ENCODE assay signal across 8 cellular contexts in the genomic region with DNA sequence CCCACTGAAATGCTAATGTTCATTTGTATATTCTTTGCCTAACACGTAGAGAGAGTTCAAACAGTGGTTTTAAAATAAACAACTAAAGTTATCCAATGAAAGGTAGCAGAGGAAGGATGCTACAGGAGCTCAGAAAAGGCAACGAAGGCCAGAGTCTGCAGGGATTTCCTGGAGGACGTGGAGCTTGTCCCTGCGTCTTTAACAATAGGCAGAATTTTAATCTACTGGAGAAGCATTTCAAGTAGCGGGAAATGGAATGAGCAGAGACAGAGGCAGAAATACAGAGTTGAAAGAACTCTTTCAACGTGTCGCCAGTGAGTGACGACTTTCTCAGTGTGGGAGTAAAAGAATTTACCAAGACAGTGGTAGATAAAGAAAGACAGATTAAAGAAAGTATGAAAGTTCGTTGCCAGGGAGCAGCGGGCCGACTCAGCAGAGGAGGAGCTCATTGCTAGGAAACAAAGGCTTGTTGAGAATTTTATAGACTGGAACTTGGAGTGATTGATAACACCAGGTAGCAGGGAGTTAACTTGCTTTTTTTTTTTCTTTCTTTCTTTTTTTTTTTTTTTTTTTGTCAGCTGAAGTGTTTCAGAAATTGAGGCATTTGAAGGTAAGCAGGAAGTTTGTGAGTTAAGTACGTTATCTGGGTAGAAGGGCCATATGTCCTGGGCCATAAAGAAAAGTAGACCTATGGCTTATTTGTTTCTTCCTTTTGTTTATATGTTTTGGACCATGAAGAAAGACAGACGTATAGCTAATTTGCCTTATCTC. TPM values are rescaled to one million over a fixed set of nuclear protein-coding genes. Genes with fewer than 3 reads are reported as not detected.
DNase-seq lines count a peak whose midpoint lies in the region; ATAC-seq and TF ChIP-seq lines count a peak whose summit lies in the region.

No MANE protein-coding gene starts in this region.

- TF ChIP-seq CTCF in BE2C (IDR thresholded peaks at IDR 0.05; ENCODE audit: low read depth, low read length) (no peak), OCI-LY7 (conservative IDR thresholded peaks at IDR 0.05; ENCODE audit: low read length) (no peak), left ventricle myocardium inferior (IDR thresholded peaks at IDR 0.05; ENCODE audit: borderline replicate concordance) (no peak), prostate gland (IDR thresholded peaks at IDR 0.05) (no peak)

- peak overlapping the region; percentile 99 for H3K4me3 Mint-ChIP-seq in activated naive CD8-positive, alpha-beta T cell treated with anti-CD3 and anti-CD28 coated beads, Interleukin-2, amount 50 U/mL, for 24 hours

- peak overlapping the region; percentile 92 for H3K27ac Mint-ChIP-seq in activated naive CD8-positive, alpha-beta T cell treated with anti-CD3 and anti-CD28 coated beads, Interleukin-2, amount 50 U/mL, for 24 hours

- peak overlapping the region; percentile 89 for H3K4me2 ChIP-seq in OCI-LY7 (ENCODE audit: low read length)

- peaks cover 36% of the 10 kb centered on the region for H3K4me1 Mint-ChIP-seq in activated naive CD8-positive, alpha-beta T cell treated with anti-CD3 and anti-CD28 coated beads, Interleukin-2, amount 50 U/mL, for 24 hours

- no peaks in the 10 kb centered on the region for H3K36me3 ChIP-seq in BE2C
- no peaks in the 10 kb centered on the region for H3K36me3 ChIP-seq in OCI-LY7 (ENCODE audit: insufficient read depth, low read length)
- H3K36me3 ChIP-seq in left ventricle myocardium inferior = no peaks in the 10 kb centered on the region
- no peaks in the 10 kb centered on the region for H3K36me3 ChIP-seq in prostate gland

- WGBS in prostate gland = 3% methylated on average over 13 of the region's 13 CpGs

- no TSS peak for BruUV-seq in OCI-LY7 (replicated peaks; lab: Mats Ljungman, UMichigan)

- no peaks in the 10 kb centered on the region for H3K9me3 Mint-ChIP-seq in activated naive CD8-positive, alpha-beta T cell treated with anti-CD3 and anti-CD28 coated beads, Interleukin-2, amount 50 U/mL, for 24 hours

- peaks cover 17% of the 10 kb centered on the region for H3K79me2 ChIP-seq in OCI-LY7 (ENCODE audit: insufficient read depth, low read depth, low read length)

- H3K4me3 ChIP-seq in BE2C (ENCODE audit: low read depth, low read length) (peak overlapping the region; percentile 87), OCI-LY7 (ENCODE audit: low read depth, low read length, poor library complexity, severe bottlenecking) (peak overlapping the region; percentile 91), left ventricle myocardium inferior (peak overlapping the region; percentile 85), prostate gland (peak overlapping the region; percentile 72 to 86)

- H3K9me3 ChIP-seq in BE2C (no peaks in the 10 kb centered on the region), OCI-LY7 (ENCODE audit: low read length) (no peaks in the 10 kb centered on the region), left ventricle myocardium inferior (replicated peaks) (no peaks in the 10 kb centered on the region), prostate gland (no peaks in the 10 kb centered on the region)

- peak overlapping the region; percentile 100 for H2AFZ ChIP-seq in OCI-LY7 (ENCODE audit: low read length)

- ATAC-seq in GM18909 (IDR thresholded peaks at IDR 0.05; ENCODE audit: poor library complexity, unreplicated experiment) (peak; percentile 25), HG03175 (IDR thresholded peaks at IDR 0.05; ENCODE audit: unreplicated experiment) (peak; percentile 27)
- peak; percentile 38 for ATAC-seq in activated naive CD8-positive, alpha-beta T cell treated with anti-CD3 and anti-CD28 coated beads, Interleukin-2, amount 50 U/mL, for 24 hours

- no peaks in the 10 kb centered on the region for H3K27me3 Mint-ChIP-seq in activated naive CD8-positive, alpha-beta T cell treated with anti-CD3 and anti-CD28 coated beads, Interleukin-2, amount 50 U/mL, for 24 hours

- CTCF ChIA-PET in OCI-LY7 (lab: Charles Lee; ENCODE audit: unreplicated experiment) = interaction anchor here (0.6 kb wide), 1 partner anchor 129 kb away, joined by 15 read pairs; no protein-coding TSS in a partner anchor

- no peaks in the 10 kb centered on the region for H3K9me2 ChIP-seq in OCI-LY7 (ENCODE audit: insufficient read depth, low read length)

- H3K4me1 ChIP-seq in BE2C (peaks cover 12% of the 10 kb centered on the region; the same call in 1 of the 2 replicates), OCI-LY7 (ENCODE audit: insufficient read depth, low read length, poor library complexity, severe bottlenecking) (peaks cover 16% of the 10 kb centered on the region), left ventricle myocardium inferior (peaks cover 46% of the 10 kb centered on the region), prostate gland (replicated peaks) (peaks cover 7% of the 10 kb centered on the region)

- DNase-seq in BE2C = peak; percentile 15
- DNase-seq in OCI-LY7 (ENCODE audit: low spot score) = peak; percentile 12
- peak; percentile 27 for DNase-seq in activated naive CD8-positive, alpha-beta T cell treated with anti-CD3 and anti-CD28 coated beads, Interleukin-2, amount 50 U/mL, for 24 hours
- DNase-seq in left ventricle myocardium inferior = no peak
- DNase-seq in prostate gland (ENCODE audit: low spot score) = peak; percentile 19
- DNase-seq in GM19238 (ENCODE audit: insufficient read length, low spot score) = no peak

- TF ChIP-seq POLR2A in prostate gland (IDR thresholded peaks at IDR 0.05) = no peak

- H3K27me3 ChIP-seq in BE2C (no peaks in the 10 kb centered on the region), left ventricle myocardium inferior (ENCODE audit: low read depth) (no peaks in the 10 kb centered on the region), prostate gland (replicated peaks; ENCODE audit: insufficient read depth) (no peaks in the 10 kb centered on the region)

- POLR2A ChIA-PET in OCI-LY7 (lab: Charles Lee) = interaction anchor here (0.6 to 1.6 kb wide), 16 partner anchors 8 to 794 kb away, joined by 3 to 9 read pairs (median 4); no protein-coding TSS in a partner anchor

- no peaks in the 10 kb centered on the region for H4K20me1 ChIP-seq in OCI-LY7 (ENCODE audit: insufficient read depth, low read length)

- H3K27ac ChIP-seq in OCI-LY7 (ENCODE audit: low read depth, low read length, poor library complexity, severe bottlenecking) (no peak overlapping the region), left ventricle myocardium inferior (replicated peaks) (peak overlapping the region; percentile 85), prostate gland (peak overlapping the region; percentile 54 to 68)

- intact Hi-C loops in OCI-LY7 (cut with micrococcal nuclease; ENCODE audit: unreplicated experiment) (no loop called here), left ventricle myocardium inferior (cut with micrococcal nuclease) (no loop called here), prostate gland (cut with DNase I) (no loop called here)

- H3K36me3 Mint-ChIP-seq in activated naive CD8-positive, alpha-beta T cell treated with anti-CD3 and anti-CD28 coated beads, Interleukin-2, amount 50 U/mL, for 24 hours (ENCODE audit: low read depth) = no peaks in the 10 kb centered on the region

RNA-seq across cellular contexts. Expression of gene NBAS, which starts 0.6 kb away (rescaled TPM):
- polyA plus RNA-seq in BE2C (2012; ENCODE audit: insufficient read depth, insufficient read length, low read depth) = 29.5 TPM
- total RNA-seq in OCI-LY7 (2014; rRNA removed; shearing (Covaris generic)) = 23.2 and 28.8 TPM in 2 replicates
- total RNA-seq in OCI-LY7 (2022) (23.5 and 24.4 TPM in 2 replicates), left ventricle myocardium inferior (50.6 TPM), prostate gland (10 to 100 TPM; 34.8 to 55.0 TPM)

RNA-seq across cellular contexts. Expression of gene DDX1, which starts 29.9 kb away (rescaled TPM):
- polyA plus RNA-seq in BE2C (2012; ENCODE audit: insufficient read depth, insufficient read length, low read depth) = 109 TPM
- total RNA-seq in OCI-LY7 (2014; rRNA removed; shearing (Covaris generic)) = 40.5 and 42.7 TPM in 2 replicates
- total RNA-seq in OCI-LY7 (2022) (85.9 and 91.8 TPM in 2 replicates), left ventricle myocardium inferior (156 TPM), prostate gland (10 to 100 TPM; 39.0 to 50.7 TPM)

Comparison
In these comparisons a context has a peak if more than half of its experiments do, and no peak if none do; other contexts are left out.
1. DNase-seq: peak in BE2C (single experiment), OCI-LY7 (single experiment), activated naive CD8-positive, alpha-beta T cell treated with anti-CD3 and anti-CD28 coated beads, Interleukin-2, amount 50 U/mL, for 24 hours (single experiment) and prostate gland (single experiment); none in left ventricle myocardium inferior (single experiment) and GM19238 (single experiment).
2. Peak in every context shown above with its lines, with median percentiles within 50 percentile points of each other: H3K4me3 ChIP-seq and ATAC-seq.